Comparison of ENCODE assay signal across 9 cellular contexts in genomic region chr15:40891810-40892448, GRCh38. TPM values are rescaled to one million over a fixed set of nuclear protein-coding genes. Genes with fewer than 3 reads are reported as not detected.
DNase-seq lines count a peak whose midpoint lies in the region; ATAC-seq, FAIRE-seq and TF ChIP-seq lines count a peak whose summit lies in the region.
"Had no signal": no experiment of that assay in that cellular context is flagged by ENCODE, and none has a peak within 500 bp of the region (broad histone marks: within the 10 kb centered on the region; RNA-seq: fewer than 3 reads in every experiment).

No MANE protein-coding gene starts in this region.

- H2AFZ ChIP-seq in neural progenitor cell (replicated peaks), result peak overlapping the region; percentile 19

- TF ChIP-seq CTCF in Peyer's patch (IDR thresholded peaks at IDR 0.05), result peak; percentile 28 to 80 (median 68)
- TF ChIP-seq CTCF in neural progenitor cell (IDR thresholded peaks at IDR 0.05), result peak; percentile 74

- DNase-seq in DMS 273 (lab: John Stamatoyannopoulos, UW; ENCODE audit: unreplicated experiment) (peak; percentile 56), DMS 273 treated with DMSO at 0.1 percent for 48 hours (lab: John Stamatoyannopoulos, UW) (no peak), Peyer's patch (peak; percentile 47 to 83 (median 71)), neural progenitor cell (ENCODE audit: low spot score) (peak; percentile 56), GM12892 (ENCODE audit: insufficient read length) (no peak)
- DNase-seq in effector memory CD8-positive, alpha-beta T cell, result peak; percentile 20 to 35 (median 28)

- H3K36me3 Mint-ChIP-seq in effector memory CD8-positive, alpha-beta T cell (ENCODE audit: insufficient read depth), result peaks cover 27% of the 10 kb centered on the region
- H3K36me3 Mint-ChIP-seq in neural progenitor cell, result peaks cover 4% of the 10 kb centered on the region

- no peaks in the 10 kb centered on the region for H3K27me3 ChIP-seq in Peyer's patch
- H3K27me3 ChIP-seq in neural progenitor cell, result peaks cover 20% of the 10 kb centered on the region

- peaks cover 4% of the 10 kb centered on the region for H3F3A ChIP-seq in neural progenitor cell (ENCODE audit: low read depth)

- H3K4me2 ChIP-seq in neural progenitor cell, result no peak overlapping the region

- no peaks in the 10 kb centered on the region for H4K20me1 ChIP-seq in neural progenitor cell (ENCODE audit: low read depth)

- ATAC-seq in HG02885 (IDR thresholded peaks at IDR 0.05; ENCODE audit: poor library complexity, unreplicated experiment), result peak; percentile 27
- no peak for ATAC-seq in effector memory CD8-positive, alpha-beta T cell (replicated peaks)
- ATAC-seq in HG02973 (IDR thresholded peaks at IDR 0.05; ENCODE audit: unreplicated experiment), result no peak

- no peak for FAIRE-seq in GM12892 (lab: Jason Lieb, UNC)
- FAIRE-seq: A204.1 had no signal

- TF ChIP-seq POLR2A in Peyer's patch (IDR thresholded peaks at IDR 0.05), result no peak
- no peak for TF ChIP-seq POLR2A in GM12892 (IDR thresholded peaks at IDR 0.05; ENCODE audit: low read depth, low read length)

- H3K9ac ChIP-seq in neural progenitor cell, result no peak overlapping the region

- H3K36me3 ChIP-seq in Peyer's patch, result peaks cover 0 to 6% (median 0%) of the 10 kb centered on the region in 3 donors
- no peaks in the 10 kb centered on the region for H3K36me3 ChIP-seq in neural progenitor cell

- peaks cover 24 to 36% of the 10 kb centered on the region in 2 donors for H3K4me1 Mint-ChIP-seq in effector memory CD8-positive, alpha-beta T cell (ENCODE audit: low read depth in 2 of 2)
- peaks cover 23% of the 10 kb centered on the region for H3K4me1 Mint-ChIP-seq in neural progenitor cell

- H3K9me3 ChIP-seq in Peyer's patch, result no peaks in the 10 kb centered on the region
- H3K9me3 ChIP-seq in neural progenitor cell (ENCODE audit: low read depth), result no peaks in the 10 kb centered on the region

- H3K4me1 ChIP-seq in Peyer's patch (peaks cover 3 to 37% (median 8%) of the 10 kb centered on the region in 4 donors), neural progenitor cell (peaks cover 7% of the 10 kb centered on the region)

- H3K4me3 ChIP-seq in Peyer's patch (no peak overlapping the region), neural progenitor cell (no peak overlapping the region)

- no peaks in the 10 kb centered on the region for H3K27me3 Mint-ChIP-seq in effector memory CD8-positive, alpha-beta T cell
- peaks cover 9% of the 10 kb centered on the region for H3K27me3 Mint-ChIP-seq in neural progenitor cell (ENCODE audit: insufficient read depth, low read depth)

- H3K27ac Mint-ChIP-seq in effector memory CD8-positive, alpha-beta T cell, result peak overlapping the region; percentile 20 to 33
- H3K27ac Mint-ChIP-seq in neural progenitor cell, result peak overlapping the region; percentile 52

- H3K4me3 Mint-ChIP-seq in effector memory CD8-positive, alpha-beta T cell, result peak overlapping the region in 1 of 2 donors; percentile 18
- peak overlapping the region; percentile 27 for H3K4me3 Mint-ChIP-seq in neural progenitor cell

- peaks cover 25% of the 10 kb centered on the region for H3K79me2 ChIP-seq in neural progenitor cell (ENCODE audit: low read depth)

- H3K9me3 Mint-ChIP-seq in effector memory CD8-positive, alpha-beta T cell, result no peaks in the 10 kb centered on the region
- H3K9me3 Mint-ChIP-seq in neural progenitor cell, result no peaks in the 10 kb centered on the region

- H3K27ac ChIP-seq in Peyer's patch (peak overlapping the region in 1 of 4 donors; percentile 42), neural progenitor cell (no peak overlapping the region)

RNA-seq across cellular contexts. Expression of gene VPS18, which starts 2.3 kb away (rescaled TPM):
- total RNA-seq in Peyer's patch, result 10 to 100 TPM; 15.7 to 26.8 (median 23.8) TPM
- 8.0 and 22.2 TPM in 2 replicates for total RNA-seq in neural progenitor cell (ENCODE audit: low replicate concordance)
- 4.0 TPM for polyA plus RNA-seq in GM12892 (2012; ENCODE audit: missing spikeins)

RNA-seq across cellular contexts. Expression of gene RHOV, which starts 17.9 kb away (rescaled TPM):
- 1 to 10 TPM in 1 of 4 donors, under 1 TPM in 2, not detected in 1; 0.67 to 1.6 (median 0.88) TPM for total RNA-seq in Peyer's patch
- 1.2 TPM in 1 of 2 replicates, not detected in the other for total RNA-seq in neural progenitor cell (ENCODE audit: low replicate concordance)
- 15.1 TPM for polyA plus RNA-seq in GM12892 (2012; ENCODE audit: missing spikeins)

RNA-seq across cellular contexts. Expression of gene DLL4, which starts 37.2 kb away (rescaled TPM):
- 10 to 100 TPM in 3 of 4 donors, 1 to 10 TPM in 1; 7.8 to 15.3 (median 12.3) TPM for total RNA-seq in Peyer's patch
- 0.12 TPM in 1 of 2 replicates, not detected in the other for total RNA-seq in neural progenitor cell (ENCODE audit: low replicate concordance)
- 0.17 TPM for polyA plus RNA-seq in GM12892 (2012; ENCODE audit: missing spikeins)

RNA-seq across cellular contexts. Expression of gene SPINT1, which starts 48.1 kb away (rescaled TPM):
- total RNA-seq in Peyer's patch (100 to 1,000 TPM; 103 to 991 (median 784) TPM), neural progenitor cell (ENCODE audit: low replicate concordance) (12.0 and 13.7 TPM in 2 replicates)
- polyA plus RNA-seq in GM12892 (2012; ENCODE audit: missing spikeins), result 7.6 TPM

Comparison
In these comparisons a context has a peak if more than half of its experiments do, and no peak if none do; other contexts are left out.
1. DNase-seq: peak in DMS 273 (single experiment), Peyer's patch (3 of 3), effector memory CD8-positive, alpha-beta T cell (3 of 3) and neural progenitor cell (single experiment); none in DMS 273 treated with DMSO at 0.1 percent for 48 hours (single experiment) and GM12892 (single experiment).